1 cellular context compared by ENCODE assay signal in genomic region chr5:67050635-67051034, GRCh38.
TF ChIP-seq lines count a peak whose summit lies in the region.

No MANE protein-coding gene starts in this region.

TF ChIP-seq in HEK293, 187 proteins besides CTCF, POLR2A, EP300 and RAD21 (continued from another document):
- TF ChIP-seq ZNF140 (tag by site-specific recombination; IDR thresholded peaks at IDR 0.05), result no peak
- no peak for TF ChIP-seq IKZF3 (tag by site-specific recombination; IDR thresholded peaks at IDR 0.05)
